11 cellular contexts compared by ENCODE assay signal in genomic region chr1:57058652-57059501, GRCh38.
"Had no signal": no experiment of that assay in that cellular context is flagged by ENCODE, and none has a peak within 500 bp of the region (broad histone marks: within the 10 kb centered on the region; RNA-seq: fewer than 3 reads in every experiment).

No MANE protein-coding gene starts in this region.

- H3K27ac ChIP-seq: tibial artery, VCaP had no signal

- H3K9me3 ChIP-seq: tibial artery had no signal

- H3K4me3 ChIP-seq: lung, tibial artery had no signal

- H3K36me3 ChIP-seq: tibial artery had no signal

- DNase-seq: activated CD4-positive, alpha-beta T cell treated with anti-CD3 and anti-CD28 coated beads for 1 hour; activated CD4-positive, alpha-beta T cell treated with anti-CD3 and anti-CD28 coated beads, Interleukin-2, amount 50 U/mL, for 48 hours; activated naive CD4-positive, alpha-beta T cell treated with anti-CD3 and anti-CD28 coated beads, Interleukin-2, amount 10 ng/mL, durations not matched to agents 7 days and 5 days; erythroblast; stimulated activated CD4-positive, alpha-beta T cell treated with anti-CD3 and anti-CD28 coated beads, Interleukin-15, amount 100 ng/mL, for 24 hours; stimulated activated CD4-positive, alpha-beta T cell treated with anti-CD3 and anti-CD28 coated beads, Interleukin-4, amount 100 ng/mL, for 1 hour; stimulated activated naive CD4-positive, alpha-beta T cell; T-helper 1 cell; tibial artery had no signal

- H3K27me3 ChIP-seq: tibial artery had no signal
